15 cellular contexts compared by ENCODE assay signal in genomic region chr10:94327649-94328048, GRCh38.
"Had no signal": no experiment of that assay in that cellular context is flagged by ENCODE, and none has a peak within 500 bp of the region (broad histone marks: within the 10 kb centered on the region; RNA-seq: fewer than 3 reads in every experiment).

No MANE protein-coding gene starts in this region.

- H3K4me3 ChIP-seq: left lung, mucosa of descending colon had no signal

- H3K4me1 ChIP-seq: left lung, parathyroid adenoma had no signal

- H3K9me3 ChIP-seq: left lung, mucosa of descending colon had no signal

- ATAC-seq: activated T-cell treated with anti-CD3 and anti-CD28 coated beads, Interleukin-2, amount 50 U/mL, for 4 hours; effector memory CD8-positive, alpha-beta T cell; left lung; mucosa of descending colon; naive thymus-derived CD4-positive, alpha-beta T cell; SK-N-SH treated with all-trans-retinoic acid at 6 μM for 48 hours had no signal

- H2AFZ ChIP-seq: parathyroid adenoma had no signal

- DNase-seq: activated CD4-positive, alpha-beta memory T cell treated with anti-CD3 and anti-CD28 coated beads, Interleukin-2, amount 10 ng/mL, durations not matched to agents 7 days and 5 days; activated CD4-positive, alpha-beta T cell treated with anti-CD3 and anti-CD28 coated beads for 1 hour; activated effector memory CD4-positive, alpha-beta T cell treated with Interleukin-2 at 50 U/mL for 16 hours; activated T-cell treated with anti-CD3 and anti-CD28 coated beads, Interleukin-2, amount 50 U/mL, for 4 hours; amniotic stem cell; effector memory CD8-positive, alpha-beta T cell; left lung; mucosa of descending colon; naive thymus-derived CD4-positive, alpha-beta T cell; stimulated activated CD4-positive, alpha-beta T cell treated with anti-CD3 and anti-CD28 coated beads, Interleukin-15, amount 100 ng/mL, for 24 hours; stimulated activated CD4-positive, alpha-beta T cell treated with anti-CD3 and anti-CD28 coated beads, Interleukin-4, amount 100 ng/mL, for 1 hour; stimulated activated naive CD4-positive, alpha-beta T cell had no signal

- H3K9ac ChIP-seq: parathyroid adenoma had no signal

- H3K27me3 ChIP-seq: left lung had no signal

- H3K27ac ChIP-seq: epithelial cell of prostate, left lung, parathyroid adenoma had no signal
